23 cellular contexts compared by ENCODE assay signal in genomic region chr22:28873183-28873964, GRCh38. TPM values are rescaled to one million over a fixed set of nuclear protein-coding genes. Genes with fewer than 3 reads are reported as not detected.
DNase-seq lines count a peak whose midpoint lies in the region; ATAC-seq and TF ChIP-seq lines count a peak whose summit lies in the region.
"Had no signal": no experiment of that assay in that cellular context is flagged by ENCODE, and none has a peak within 500 bp of the region (broad histone marks: within the 10 kb centered on the region; RNA-seq: fewer than 3 reads in every experiment).

No MANE protein-coding gene starts in this region.

- no peak overlapping the region for H2BK5ac ChIP-seq in IMR-90 (ENCODE audit: low read depth, low read length, poor library complexity, severe bottlenecking)

- H3K9ac ChIP-seq in SK-N-SH: no peak overlapping the region
- no peak overlapping the region for H3K9ac ChIP-seq in IMR-90 (ENCODE audit: low read depth, low read length)
- no peak overlapping the region for H3K9ac ChIP-seq in neural progenitor cell

- peak; percentile 23 for DNase-seq in SK-N-SH
- peak; percentile 22 for DNase-seq in IMR-90
- no peak for DNase-seq in neural progenitor cell (ENCODE audit: low spot score)
- DNase-seq in occipital lobe (lab: John Stamatoyannopoulos, UW): no peak
- DNase-seq in stomach: no peak
- no peak for DNase-seq in iPS-NIHi7 (ENCODE audit: extremely low spot score)
- DNase-seq: activated naive CD8-positive, alpha-beta T cell treated with anti-CD3 and anti-CD28 coated beads for 36 hours; body of pancreas; C1 segment of cervical spinal cord; effector memory CD8-positive, alpha-beta T cell; EL; esophagus squamous epithelium; KG1; left lung; NCI-H1092 treated with DMSO at 0.1 percent for 48 hours; NCI-H2029 treated with DMSO at 0.1 percent for 48 hours; NK-92 treated with Interleukin-12 subunit alpha and Interleukin-12 subunit beta, amount 100 ng/mL, for 24 hours; nucleus accumbens; retina; T1000; uterus had no signal

- TF ChIP-seq CTCF in SK-N-SH (IDR thresholded peaks at IDR 0.05) (no peak), IMR-90 (conservative IDR thresholded peaks at IDR 0.05; ENCODE audit: low read depth, low read length) (no peak), neural progenitor cell (IDR thresholded peaks at IDR 0.05) (no peak), stomach (IDR thresholded peaks at IDR 0.05) (no peak)

- 97% methylated on average over 3 of the region's 3 CpGs for WGBS in SK-N-SH (ENCODE audit: low lambda C conversion rate)
- WGBS in IMR-90 (ENCODE audit: extremely low coverage in 2 of 2, insufficient read length in 1 of 2), 2 experiments: no CpG with 5 or more reads among the region's 3 CpGs
- WGBS in stomach, 5 donors: 80 to 92% (median 83%) methylated on average over 3 of the region's 3 CpGs

- no peaks in the 10 kb centered on the region; a peak in 1 of 4 replicates for H3K4me1 ChIP-seq in SK-N-SH (ENCODE audit: control insufficient read depth in 1 of 2, insufficient read depth in 2 of 2, low read depth in 1 of 2, low read length in 1 of 2)
- H3K4me1 ChIP-seq in IMR-90 (ENCODE audit: control insufficient read depth, insufficient read depth, low read length): no peaks in the 10 kb centered on the region
- no peaks in the 10 kb centered on the region for H3K4me1 ChIP-seq in neural progenitor cell
- no peaks in the 10 kb centered on the region for H3K4me1 ChIP-seq in stomach
- H3K4me1 ChIP-seq: body of pancreas, esophagus squamous epithelium, left lung, uterus had no signal

- H3K36me3 Mint-ChIP-seq in activated T-helper 17 cell treated with anti-CD3 and anti-CD28 coated beads, Interleukin-2, amount 50 U/mL, for 72 hours (ENCODE audit: low read depth): no peaks in the 10 kb centered on the region
- H3K36me3 Mint-ChIP-seq in neural progenitor cell: no peaks in the 10 kb centered on the region
- H3K36me3 Mint-ChIP-seq: activated naive CD8-positive, alpha-beta T cell treated with anti-CD3 and anti-CD28 coated beads for 36 hours had no signal

- no peak for TF ChIP-seq POLR2A in IMR-90 (IDR thresholded peaks at IDR 0.05; ENCODE audit: low read depth, low read length)
- TF ChIP-seq POLR2A in stomach (IDR thresholded peaks at IDR 0.05): no peak

- POLR2A ChIA-PET in SK-N-SH (lab: Yijun Ruan, JAX): no interaction called here
- POLR2A ChIA-PET in IMR-90 (lab: Charles Lee; ENCODE audit: unreplicated experiment): interaction anchor here (0.5 kb wide), 1 partner anchor 8 kb away, joined by 3 read pairs; no protein-coding TSS in a partner anchor

- H3K9me2 ChIP-seq in SK-N-SH: no peaks in the 10 kb centered on the region

- H3K4me3 ChIP-seq in SK-N-SH (ENCODE audit: low read depth in 2 of 2, low read length in 1 of 2) (no peak overlapping the region), IMR-90 (ENCODE audit: insufficient read depth, low read depth, low read length) (no peak overlapping the region), neural progenitor cell (no peak overlapping the region), stomach (no peak overlapping the region)
- H3K4me3 ChIP-seq: body of pancreas, esophagus squamous epithelium, left lung, uterus had no signal

- dilution Hi-C loops in IMR-90 (cut with HindIII; ENCODE audit: low sequenced_read_pairs, unreplicated experiment): no loop called here

- no peak overlapping the region for H3K4ac ChIP-seq in IMR-90 (ENCODE audit: low read depth, low read length)

- no peak overlapping the region for H2AK9ac ChIP-seq in IMR-90 (replicated peaks; ENCODE audit: low read depth, low read length, poor library complexity)

- peak overlapping the region; percentile 1; the same call in 1 of the 2 replicates for H2AFZ ChIP-seq in SK-N-SH (ENCODE audit: low read depth)
- H2AFZ ChIP-seq in IMR-90 (replicated peaks; ENCODE audit: low read length, poor library complexity): peak overlapping the region; percentile 17
- H2AFZ ChIP-seq in neural progenitor cell (replicated peaks): peak overlapping the region; percentile 3

- H3K79me1 ChIP-seq in IMR-90 (ENCODE audit: low read depth in 1 of 2, low read length in 2 of 2): no peaks in the 10 kb centered on the region

- no peaks in the 10 kb centered on the region for H3K36me3 ChIP-seq in SK-N-SH (replicated peaks in 1 of 2; ENCODE audit: control insufficient read depth in 1 of 2, insufficient read depth in 2 of 2, low read length in 1 of 2)
- no peaks in the 10 kb centered on the region for H3K36me3 ChIP-seq in IMR-90 (ENCODE audit: control insufficient read depth, insufficient read depth, low read length)
- no peaks in the 10 kb centered on the region for H3K36me3 ChIP-seq in neural progenitor cell
- no peaks in the 10 kb centered on the region for H3K36me3 ChIP-seq in stomach
- H3K36me3 ChIP-seq: esophagus squamous epithelium, left lung, uterus had no signal

- no peak overlapping the region for H2BK20ac ChIP-seq in IMR-90 (ENCODE audit: low read depth, low read length)

- H3K4me2 ChIP-seq in SK-N-SH (no peak overlapping the region), IMR-90 (ENCODE audit: low read depth, low read length) (peak overlapping the region; percentile 52; the same call in 1 of the 2 replicates), neural progenitor cell (no peak overlapping the region)

- peaks cover 4% of the 10 kb centered on the region for H3K4me1 Mint-ChIP-seq in activated T-helper 17 cell treated with anti-CD3 and anti-CD28 coated beads, Interleukin-2, amount 50 U/mL, for 72 hours
- H3K4me1 Mint-ChIP-seq in neural progenitor cell: peaks cover 14% of the 10 kb centered on the region

- H3K79me2 ChIP-seq in SK-N-SH (ENCODE audit: insufficient read depth) (no peaks in the 10 kb centered on the region), neural progenitor cell (ENCODE audit: low read depth) (no peaks in the 10 kb centered on the region)

- H4K91ac ChIP-seq in IMR-90 (ENCODE audit: insufficient read depth, low read depth, low read length): no peak overlapping the region

- no peaks in the 10 kb centered on the region for H3K27me3 Mint-ChIP-seq in activated T-helper 17 cell treated with anti-CD3 and anti-CD28 coated beads, Interleukin-2, amount 50 U/mL, for 72 hours
- H3K27me3 Mint-ChIP-seq in neural progenitor cell (ENCODE audit: insufficient read depth, low read depth): no peaks in the 10 kb centered on the region
- H3K27me3 Mint-ChIP-seq: activated naive CD8-positive, alpha-beta T cell treated with anti-CD3 and anti-CD28 coated beads for 36 hours; effector memory CD8-positive, alpha-beta T cell had no signal

- ATAC-seq in SK-N-SH treated with all-trans-retinoic acid at 6 μM for 48 hours: no peak
- peak; percentile 21; the same call in 1 of the 2 replicates for ATAC-seq in IMR-90 (ENCODE audit: low read depth)
- peak; percentile 76 for ATAC-seq in activated T-helper 17 cell treated with anti-CD3 and anti-CD28 coated beads, Interleukin-2, amount 50 U/mL, for 72 hours (replicated peaks)
- ATAC-seq: body of pancreas; effector memory CD8-positive, alpha-beta T cell; left lung had no signal

- H4K20me1 ChIP-seq in SK-N-SH (ENCODE audit: insufficient read depth) (no peaks in the 10 kb centered on the region), IMR-90 (ENCODE audit: insufficient read depth, low read length) (no peaks in the 10 kb centered on the region), neural progenitor cell (ENCODE audit: low read depth) (no peaks in the 10 kb centered on the region)

- TF ChIP-seq RAD21 in SK-N-SH (IDR thresholded peaks at IDR 0.05; ENCODE audit: low read length) (no peak), IMR-90 (IDR thresholded peaks at IDR 0.05; ENCODE audit: low read length) (no peak)

- H2BK15ac ChIP-seq in IMR-90 (ENCODE audit: low read depth, low read length): no peak overlapping the region

- H3K9me3 Mint-ChIP-seq in activated T-helper 17 cell treated with anti-CD3 and anti-CD28 coated beads, Interleukin-2, amount 50 U/mL, for 72 hours: no peaks in the 10 kb centered on the region
- no peaks in the 10 kb centered on the region for H3K9me3 Mint-ChIP-seq in neural progenitor cell
- H3K9me3 Mint-ChIP-seq: activated naive CD8-positive, alpha-beta T cell treated with anti-CD3 and anti-CD28 coated beads for 36 hours; effector memory CD8-positive, alpha-beta T cell had no signal

- CTCF ChIA-PET in SK-N-SH (lab: Yijun Ruan, JAX): interaction anchor here (0.8 to 1.6 kb wide), 3 partner anchors 9 to 11 kb away, joined by 3 to 4 read pairs (median 3); partner anchors contain the start of gene ZNRF3
- CTCF ChIA-PET in IMR-90 (lab: Yijun Ruan, JAX): no interaction called here

- no peak overlapping the region for H3K27ac Mint-ChIP-seq in activated T-helper 17 cell treated with anti-CD3 and anti-CD28 coated beads, Interleukin-2, amount 50 U/mL, for 72 hours
- peak overlapping the region; percentile 32 for H3K27ac Mint-ChIP-seq in neural progenitor cell
- H3K27ac Mint-ChIP-seq: activated naive CD8-positive, alpha-beta T cell treated with anti-CD3 and anti-CD28 coated beads for 36 hours had no signal

- no peaks in the 10 kb centered on the region for H3K9me3 ChIP-seq in SK-N-SH
- H3K9me3 ChIP-seq in IMR-90 (ENCODE audit: control insufficient read depth, insufficient read depth, low read length): no peaks in the 10 kb centered on the region
- no peaks in the 10 kb centered on the region for H3K9me3 ChIP-seq in neural progenitor cell (ENCODE audit: low read depth)
- no peaks in the 10 kb centered on the region for H3K9me3 ChIP-seq in stomach
- H3K9me3 ChIP-seq: body of pancreas, esophagus squamous epithelium, left lung, uterus had no signal

- no peak overlapping the region for H2AK5ac ChIP-seq in IMR-90 (ENCODE audit: low read depth, low read length)

- no peak overlapping the region for H3K14ac ChIP-seq in IMR-90 (replicated peaks; ENCODE audit: low read depth, low read length)

- H3K23ac ChIP-seq in IMR-90 (ENCODE audit: low read depth, low read length): no peak overlapping the region

- TF ChIP-seq EP300 in SK-N-SH (IDR thresholded peaks at IDR 0.05; ENCODE audit: borderline replicate concordance in 1 of 2, low read depth in 1 of 2, low read length in 1 of 2) (no peak), stomach (IDR thresholded peaks at IDR 0.05) (no peak)

- H3K27ac ChIP-seq in SK-N-SH (ENCODE audit: low read depth in 2 of 2, low read length in 1 of 2): no peak overlapping the region
- no peak overlapping the region for H3K27ac ChIP-seq in IMR-90 (ENCODE audit: insufficient read depth, low read length)
- H3K27ac ChIP-seq in neural progenitor cell: no peak overlapping the region
- no peak overlapping the region for H3K27ac ChIP-seq in stomach
- H3K27ac ChIP-seq: body of pancreas, esophagus squamous epithelium, left lung, uterus had no signal

- no peak overlapping the region for H2BK120ac ChIP-seq in IMR-90 (ENCODE audit: low read depth, low read length)

- H3F3A ChIP-seq in SK-N-SH (replicated peaks; ENCODE audit: insufficient read depth) (no peaks in the 10 kb centered on the region), neural progenitor cell (ENCODE audit: low read depth) (no peaks in the 10 kb centered on the region)

- H3K27me3 ChIP-seq in SK-N-SH (ENCODE audit: insufficient read depth): no peaks in the 10 kb centered on the region
- no peaks in the 10 kb centered on the region for H3K27me3 ChIP-seq in IMR-90 (ENCODE audit: control insufficient read depth, insufficient read depth, low read length)
- no peaks in the 10 kb centered on the region for H3K27me3 ChIP-seq in neural progenitor cell
- H3K27me3 ChIP-seq in stomach: no peaks in the 10 kb centered on the region
- H3K27me3 ChIP-seq: body of pancreas, esophagus squamous epithelium, left lung, uterus had no signal

- H4K8ac ChIP-seq in IMR-90 (ENCODE audit: low read depth in 2 of 2, low read length in 2 of 2): no peak overlapping the region

- no peak overlapping the region for H3K18ac ChIP-seq in IMR-90 (ENCODE audit: low read depth, low read length)

- H3K9me1 ChIP-seq in IMR-90 (ENCODE audit: insufficient read depth, low read length): no peaks in the 10 kb centered on the region

- H3K56ac ChIP-seq in IMR-90 (ENCODE audit: extremely low read depth, insufficient read depth, low read length): no peak overlapping the region

- BruUV-seq in IMR-90 (replicated peaks; lab: Mats Ljungman, UMichigan): no TSS peak

- intact Hi-C loops in IMR-90 (cut with micrococcal nuclease): no loop called here
- intact Hi-C loops in stomach (cut with DNase I; ENCODE audit: low total_unique reads): no loop called here

- in situ Hi-C loops in IMR-90 (cut with MboI; ENCODE audit: low sequenced_read_pairs): no loop called here

- no peak overlapping the region for H3K4me3 Mint-ChIP-seq in activated T-helper 17 cell treated with anti-CD3 and anti-CD28 coated beads, Interleukin-2, amount 50 U/mL, for 72 hours
- H3K4me3 Mint-ChIP-seq in neural progenitor cell: no peak overlapping the region
- H3K4me3 Mint-ChIP-seq: activated naive CD8-positive, alpha-beta T cell treated with anti-CD3 and anti-CD28 coated beads for 36 hours; effector memory CD8-positive, alpha-beta T cell had no signal

- H4K5ac ChIP-seq in IMR-90 (ENCODE audit: low read depth, low read length): no peak overlapping the region

RNA-seq across cellular contexts. Expression of gene ZNRF3, which starts 10.0 kb away (rescaled TPM):
- 2.9 and 4.2 TPM in 2 replicates for polyA plus RNA-seq in SK-N-SH (2012; rRNA removed)
- 3.2 and 3.9 TPM in 2 replicates for polyA plus RNA-seq in SK-N-SH (2012; cell fraction: cytosol; rRNA removed)
- 4.7 and 4.8 TPM in 2 replicates for polyA plus RNA-seq in SK-N-SH (2012; cell fraction: nucleus; rRNA removed)
- 1.4 TPM in 2 replicates for total RNA-seq in IMR-90 (2012; rRNA removed)
- polyA plus RNA-seq in IMR-90 (2012; rRNA removed): 2.4 and 3.3 TPM in 2 replicates
- 1.4 and 3.5 TPM in 2 replicates for polyA plus RNA-seq in IMR-90 (2012; cell fraction: cytosol; rRNA removed)
- 2.1 and 5.4 TPM in 2 replicates for polyA plus RNA-seq in IMR-90 (2012; cell fraction: nucleus; rRNA removed; ENCODE audit: low replicate concordance)
- total RNA-seq in activated T-helper 17 cell treated with anti-CD3 and anti-CD28 coated beads, Interleukin-2, amount 50 U/mL, for 72 hours: under 1 TPM; 0.26 to 0.43 TPM
- total RNA-seq in neural progenitor cell (ENCODE audit: low replicate concordance): 4.1 and 12.0 TPM in 2 replicates
- total RNA-seq in occipital lobe: 8.1 TPM
- 10 to 100 TPM in 1 of 5 donors, 1 to 10 TPM in 4; 1.8 to 52.7 (median 6.4) TPM for total RNA-seq in stomach
- polyA plus RNA-seq in stomach: 1 to 10 TPM; 1.4 to 2.9 (median 1.7) TPM

Comparison
In these comparisons a context has a peak if more than half of its experiments do, and no peak if none do; other contexts are left out.
1. DNase-seq: peak in SK-N-SH (single experiment) and IMR-90 (single experiment); none in neural progenitor cell (single experiment), occipital lobe (single experiment), stomach (single experiment) and iPS-NIHi7 (single experiment).
2. Peak in every context shown above with its lines, with median percentiles within 50 percentile points of each other: H2AFZ ChIP-seq.